ENCODE assay signal across 17 cellular contexts in the genomic region with DNA sequence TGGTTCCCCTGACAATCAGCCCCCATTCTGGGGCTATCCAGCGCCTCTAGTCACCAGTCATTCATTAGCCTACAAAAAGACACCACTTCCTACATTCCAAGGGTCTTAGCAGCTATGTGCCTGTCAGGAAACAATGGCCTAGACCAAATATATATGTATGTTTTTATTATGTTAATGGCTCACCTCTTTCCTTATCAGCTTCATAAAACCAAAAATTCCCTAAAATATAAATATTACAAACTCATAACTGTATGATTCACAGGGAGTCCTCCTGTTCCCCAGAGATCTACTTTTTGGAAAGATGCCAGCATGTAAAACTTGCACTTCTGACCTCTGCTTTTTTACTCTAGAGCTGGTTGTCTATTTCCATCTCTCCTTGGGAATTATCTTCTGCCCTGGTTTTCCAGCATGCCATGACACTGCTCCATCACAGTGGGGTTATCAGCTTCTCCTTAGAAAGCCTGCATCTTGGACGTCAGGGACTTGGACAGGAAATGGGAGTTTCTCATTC.
DNase-seq lines count a peak whose midpoint lies in the region; ATAC-seq and TF ChIP-seq lines count a peak whose summit lies in the region.
"Had no signal": no experiment of that assay in that cellular context is flagged by ENCODE, and none has a peak within 500 bp of the region (broad histone marks: within the 10 kb centered on the region; RNA-seq: fewer than 3 reads in every experiment).

No MANE protein-coding gene starts in this region.

- CTCF ChIA-PET in PC-3 (lab: Charles Lee), result interaction anchor here (1.1 kb wide), 1 partner anchor 49 kb away, joined by 3 read pairs; no protein-coding TSS in a partner anchor
- CTCF ChIA-PET in activated CD8-positive, alpha-beta T cell treated with anti-CD3 and anti-CD28 coated beads for 36 hours (lab: Charles Lee), result no interaction called here

- H3K27me3 Mint-ChIP-seq in mesothelial cell of epicardium (ENCODE audit: low read depth), result no peaks in the 10 kb centered on the region
- H3K27me3 Mint-ChIP-seq in activated CD8-positive, alpha-beta T cell treated with anti-CD3 and anti-CD28 coated beads for 36 hours, result peaks cover 2% of the 10 kb centered on the region

- H3K36me3 ChIP-seq in PC-3 (ENCODE audit: low read depth, low read length), result no peaks in the 10 kb centered on the region
- H3K36me3 ChIP-seq: gastrocnemius medialis, tibial nerve had no signal

- BruUV-seq in PC-3 (replicated peaks; lab: Mats Ljungman, UMichigan), result no TSS peak

- peak overlapping the region; percentile 36 for H3K4me2 ChIP-seq in PC-3 (ENCODE audit: low read length)

- ATAC-seq in PC-3, result peak; percentile 90
- no peak for ATAC-seq in activated CD8-positive, alpha-beta T cell treated with anti-CD3 and anti-CD28 coated beads for 36 hours
- ATAC-seq: gastrocnemius medialis, psoas muscle, SK-N-SH treated with all-trans-retinoic acid at 6 μM for 48 hours had no signal

- no peaks in the 10 kb centered on the region for H3K27me3 ChIP-seq in PC-3 (ENCODE audit: low read length)
- H3K27me3 ChIP-seq: gastrocnemius medialis, tibial nerve had no signal

- peak overlapping the region; percentile 58 for H3K9ac ChIP-seq in PC-3 (ENCODE audit: low read length)

- peaks cover 51% of the 10 kb centered on the region for H3K4me1 Mint-ChIP-seq in mesothelial cell of epicardium
- peaks cover 7% of the 10 kb centered on the region for H3K4me1 Mint-ChIP-seq in activated CD8-positive, alpha-beta T cell treated with anti-CD3 and anti-CD28 coated beads for 36 hours (ENCODE audit: low read depth)

- peaks cover 2% of the 10 kb centered on the region for H3K36me3 Mint-ChIP-seq in mesothelial cell of epicardium
- H3K36me3 Mint-ChIP-seq in activated CD8-positive, alpha-beta T cell treated with anti-CD3 and anti-CD28 coated beads for 36 hours (ENCODE audit: low read depth), result no peaks in the 10 kb centered on the region

- H3K9me3 Mint-ChIP-seq in mesothelial cell of epicardium, result peaks cover 7% of the 10 kb centered on the region
- no peaks in the 10 kb centered on the region for H3K9me3 Mint-ChIP-seq in activated CD8-positive, alpha-beta T cell treated with anti-CD3 and anti-CD28 coated beads for 36 hours
- H3K9me3 Mint-ChIP-seq: activated CD4-positive, alpha-beta memory T cell treated with anti-CD3 and anti-CD28 coated beads, Interleukin-2, amount 10 ng/mL, durations not matched to agents 7 days and 5 days had no signal

- no peak overlapping the region for H2AFZ ChIP-seq in PC-3 (ENCODE audit: low read length)

- no peaks in the 10 kb centered on the region for H3K9me2 ChIP-seq in PC-3 (replicated peaks; ENCODE audit: low read length)

- H3K9me3 ChIP-seq in PC-3 (ENCODE audit: low read length), result no peaks in the 10 kb centered on the region
- H3K9me3 ChIP-seq: gastrocnemius medialis, psoas muscle, tibial nerve had no signal

- POLR2A ChIA-PET in PC-3 (lab: Charles Lee; ENCODE audit: unreplicated experiment), result interaction anchor here (0.6 to 0.7 kb wide), 3 partner anchors 18 to 207 kb away, joined by 3 to 4 read pairs (median 4); no protein-coding TSS in a partner anchor
- POLR2A ChIA-PET in activated CD8-positive, alpha-beta T cell treated with anti-CD3 and anti-CD28 coated beads for 36 hours (lab: Charles Lee), result no interaction called here

- H3K27ac Mint-ChIP-seq in mesothelial cell of epicardium, result peak overlapping the region; percentile 72
- H3K27ac Mint-ChIP-seq in activated CD8-positive, alpha-beta T cell treated with anti-CD3 and anti-CD28 coated beads for 36 hours, result no peak overlapping the region
- H3K27ac Mint-ChIP-seq: activated CD4-positive, alpha-beta memory T cell treated with anti-CD3 and anti-CD28 coated beads, Interleukin-2, amount 10 ng/mL, durations not matched to agents 7 days and 5 days had no signal

- intact Hi-C loops in PC-3 (cut with micrococcal nuclease), result loop anchor here (1.0 to 5.0 kb wide), 5 partner anchors 18 to 112 kb away; no protein-coding TSS in a partner anchor
- intact Hi-C loops in activated CD8-positive, alpha-beta T cell treated with anti-CD3 and anti-CD28 coated beads for 36 hours (cut with micrococcal nuclease), result no loop called here

- peaks cover 36% of the 10 kb centered on the region for H3K4me1 ChIP-seq in PC-3 (ENCODE audit: insufficient read depth, low read length)
- H3K4me1 ChIP-seq: gastrocnemius medialis, psoas muscle had no signal

- H3K4me3 ChIP-seq in PC-3 (ENCODE audit: low read length) (no peak overlapping the region), choroid plexus epithelial cell (ENCODE audit: low read depth, low read length) (no peak overlapping the region)
- H3K4me3 ChIP-seq: gastrocnemius medialis, psoas muscle, tibial nerve had no signal

- DNase-seq in ELR (ENCODE audit: low read depth), result peak; percentile 29
- DNase-seq in PC-3, result peak; percentile 93
- DNase-seq in choroid plexus epithelial cell (ENCODE audit: low read depth), result peak; percentile 77
- DNase-seq in mesothelial cell of epicardium (ENCODE audit: low spot score in 2 of 2, unreplicated experiment in 2 of 2), result no peak
- no peak for DNase-seq in superior temporal gyrus (ENCODE audit: extremely low spot score)
- DNase-seq in DMS79 treated with DMSO at 0.1 percent for 48 hours (lab: John Stamatoyannopoulos, UW), result no peak
- no peak for DNase-seq in NCI-H2107 (lab: John Stamatoyannopoulos, UW)
- no peak for DNase-seq in activated CD8-positive, alpha-beta T cell treated with anti-CD3 and anti-CD28 coated beads for 36 hours
- DNase-seq: activated CD4-positive, alpha-beta memory T cell treated with anti-CD3 and anti-CD28 coated beads, Interleukin-2, amount 10 ng/mL, durations not matched to agents 7 days and 5 days; anterior cingulate cortex; DND-41; gastrocnemius medialis; NCI-H1048; NCI-H2171 treated with DMSO at 0.1 percent for 48 hours; psoas muscle had no signal

- H3K27ac ChIP-seq in PC-3 (ENCODE audit: low read length), result peak overlapping the region; percentile 95
- H3K27ac ChIP-seq: gastrocnemius medialis, psoas muscle, tibial nerve had no signal

- H3K79me2 ChIP-seq in PC-3 (ENCODE audit: low read length), result no peaks in the 10 kb centered on the region

- H4K20me1 ChIP-seq in PC-3 (ENCODE audit: low read length), result no peaks in the 10 kb centered on the region

- H3K4me3 Mint-ChIP-seq in mesothelial cell of epicardium, result no peak overlapping the region
- no peak overlapping the region for H3K4me3 Mint-ChIP-seq in activated CD8-positive, alpha-beta T cell treated with anti-CD3 and anti-CD28 coated beads for 36 hours
- H3K4me3 Mint-ChIP-seq: activated CD4-positive, alpha-beta memory T cell treated with anti-CD3 and anti-CD28 coated beads, Interleukin-2, amount 10 ng/mL, durations not matched to agents 7 days and 5 days had no signal

- no peaks in the 10 kb centered on the region for H3F3A ChIP-seq in PC-3 (ENCODE audit: low read length, unreplicated experiment)

- TF ChIP-seq CTCF in PC-3 (conservative IDR thresholded peaks at IDR 0.05; ENCODE audit: low read depth, low read length), result no peak
- no peak for TF ChIP-seq CTCF in choroid plexus epithelial cell (conservative IDR thresholded peaks at IDR 0.05; ENCODE audit: low read depth, low read length)
- no peak for TF ChIP-seq CTCF in mesothelial cell of epicardium (IDR thresholded peaks at IDR 0.05; ENCODE audit: unreplicated experiment)
- no peak for TF ChIP-seq CTCF in activated CD8-positive, alpha-beta T cell treated with anti-CD3 and anti-CD28 coated beads for 36 hours (IDR thresholded peaks at IDR 0.05)

Comparison
In these comparisons a context has a peak if more than half of its experiments do, and no peak if none do; other contexts are left out.
1. DNase-seq: peak in ELR (single experiment), PC-3 (single experiment) and choroid plexus epithelial cell (single experiment); none in mesothelial cell of epicardium (0 of 2), superior temporal gyrus (single experiment), DMS79 treated with DMSO at 0.1 percent for 48 hours (single experiment), NCI-H2107 (single experiment) and activated CD8-positive, alpha-beta T cell treated with anti-CD3 and anti-CD28 coated beads for 36 hours (single experiment).